8 cellular contexts compared by ENCODE assay signal in genomic region chr21:7745100-7745450, GRCh38.
DNase-seq lines count a peak whose midpoint lies in the region; ATAC-seq and TF ChIP-seq lines count a peak whose summit lies in the region.
"Not testable (repeated sequence)": the region's sequence is repeated elsewhere in the genome, so short reads cannot be mapped to it uniquely, and the experiment has no call there.

No MANE protein-coding gene starts in this region.

- WGBS in right cardiac atrium, result no CpG with 5 or more reads among the region's 33 CpGs

- not testable (repeated sequence) for H3K9me3 Mint-ChIP-seq in activated CD8-positive, alpha-beta T cell treated with anti-CD3 and anti-CD28 coated beads, Interleukin-2, amount 10 ng/mL, durations not matched to agents 7 days and 5 days (ENCODE audit: insufficient read depth); stimulated activated naive B cell treated with anti-CD40 and anti-IgM and Interleukin-4, amounts not matched to agents 10 μg/mL and 1 μg/mL and 100 μg/mL, for 72 hours

- intact Hi-C loops in right cardiac atrium (cut with DNase I), result not testable (repeated sequence)

- not testable (repeated sequence) for DNase-seq in activated CD8-positive, alpha-beta T cell treated with anti-CD3 and anti-CD28 coated beads, Interleukin-2, amount 10 ng/mL, durations not matched to agents 7 days and 5 days; right cardiac atrium; stimulated activated naive B cell treated with anti-CD40 and anti-IgM and Interleukin-4, amounts not matched to agents 10 μg/mL and 1 μg/mL and 100 μg/mL, for 72 hours

- not testable (repeated sequence) for TF ChIP-seq POLR2A in GM18505 (IDR thresholded peaks at IDR 0.05; ENCODE audit: borderline replicate concordance, extremely low read depth, insufficient read depth, insufficient read length)

- not testable (repeated sequence) for H3K27ac ChIP-seq in right cardiac atrium (ENCODE audit: low read length)

- H3K9me3 ChIP-seq in right cardiac atrium (ENCODE audit: control insufficient read depth, low read length), result not testable (repeated sequence)

- CTCF ChIA-PET in activated CD8-positive, alpha-beta T cell treated with anti-CD3 and anti-CD28 coated beads, Interleukin-2, amount 10 ng/mL, durations not matched to agents 7 days and 5 days (lab: Charles Lee), result not testable (repeated sequence)

- not testable (repeated sequence) for H3K4me1 ChIP-seq in right cardiac atrium (ENCODE audit: control insufficient read depth, insufficient read depth, low read length)

- POLR2A ChIA-PET in activated CD8-positive, alpha-beta T cell treated with anti-CD3 and anti-CD28 coated beads, Interleukin-2, amount 10 ng/mL, durations not matched to agents 7 days and 5 days (lab: Charles Lee), result not testable (repeated sequence)

- not testable (repeated sequence) for H3K36me3 Mint-ChIP-seq in activated CD8-positive, alpha-beta T cell treated with anti-CD3 and anti-CD28 coated beads, Interleukin-2, amount 10 ng/mL, durations not matched to agents 7 days and 5 days (ENCODE audit: low read depth); stimulated activated naive B cell treated with anti-CD40 and anti-IgM and Interleukin-4, amounts not matched to agents 10 μg/mL and 1 μg/mL and 100 μg/mL, for 72 hours

- not testable (repeated sequence) for H3K4me3 Mint-ChIP-seq in activated CD8-positive, alpha-beta T cell treated with anti-CD3 and anti-CD28 coated beads, Interleukin-2, amount 10 ng/mL, durations not matched to agents 7 days and 5 days; stimulated activated naive B cell treated with anti-CD40 and anti-IgM and Interleukin-4, amounts not matched to agents 10 μg/mL and 1 μg/mL and 100 μg/mL, for 72 hours

- not testable (repeated sequence) for H3K4me1 Mint-ChIP-seq in activated CD8-positive, alpha-beta T cell treated with anti-CD3 and anti-CD28 coated beads, Interleukin-2, amount 10 ng/mL, durations not matched to agents 7 days and 5 days (ENCODE audit: low read depth); stimulated activated naive B cell treated with anti-CD40 and anti-IgM and Interleukin-4, amounts not matched to agents 10 μg/mL and 1 μg/mL and 100 μg/mL, for 72 hours

- H3K4me3 ChIP-seq in right cardiac atrium (ENCODE audit: low read length), result not testable (repeated sequence)

- H3K27ac Mint-ChIP-seq in activated CD8-positive, alpha-beta T cell treated with anti-CD3 and anti-CD28 coated beads, Interleukin-2, amount 10 ng/mL, durations not matched to agents 7 days and 5 days; stimulated activated naive B cell treated with anti-CD40 and anti-IgM and Interleukin-4, amounts not matched to agents 10 μg/mL and 1 μg/mL and 100 μg/mL, for 72 hours: not testable (repeated sequence)

- H3K27me3 ChIP-seq in right cardiac atrium (ENCODE audit: control insufficient read depth, insufficient read depth), result not testable (repeated sequence)

- H3K27me3 Mint-ChIP-seq in activated CD8-positive, alpha-beta T cell treated with anti-CD3 and anti-CD28 coated beads, Interleukin-2, amount 10 ng/mL, durations not matched to agents 7 days and 5 days (ENCODE audit: low read depth); stimulated activated naive B cell treated with anti-CD40 and anti-IgM and Interleukin-4, amounts not matched to agents 10 μg/mL and 1 μg/mL and 100 μg/mL, for 72 hours: not testable (repeated sequence)

- ATAC-seq in GM18505 (IDR thresholded peaks at IDR 0.05; ENCODE audit: unreplicated experiment) (peak; percentile 81), GM19395 (IDR thresholded peaks at IDR 0.05; ENCODE audit: unreplicated experiment) (peak; percentile 80), GM21737 (IDR thresholded peaks at IDR 0.05; ENCODE audit: unreplicated experiment) (peak; percentile 52), HG02973 (IDR thresholded peaks at IDR 0.05; ENCODE audit: unreplicated experiment) (peak; percentile 53), HG03442 (IDR thresholded peaks at IDR 0.05; ENCODE audit: unreplicated experiment) (peak; percentile 67), right cardiac atrium (peak; percentile 75 to 88)
- peak; percentile 91 for ATAC-seq in activated CD8-positive, alpha-beta T cell treated with anti-CD3 and anti-CD28 coated beads, Interleukin-2, amount 10 ng/mL, durations not matched to agents 7 days and 5 days
- ATAC-seq in stimulated activated naive B cell treated with anti-CD40 and anti-IgM and Interleukin-4, amounts not matched to agents 10 μg/mL and 1 μg/mL and 100 μg/mL, for 72 hours (replicated peaks), result peak; percentile 94
